Comparison of ENCODE assay signal across 22 cellular contexts in genomic region chr6:35202066-35202546, GRCh38. TPM values are rescaled to one million over a fixed set of nuclear protein-coding genes. Genes with fewer than 3 reads are reported as not detected.
DNase-seq lines count a peak whose midpoint lies in the region; ATAC-seq and TF ChIP-seq lines count a peak whose summit lies in the region.
"Had no signal": no experiment of that assay in that cellular context is flagged by ENCODE, and none has a peak within 500 bp of the region (broad histone marks: within the 10 kb centered on the region; RNA-seq: fewer than 3 reads in every experiment).

No MANE protein-coding gene starts in this region.

- H3K23ac ChIP-seq in IMR-90 (ENCODE audit: low read depth, low read length), result no peak overlapping the region

- no peak for TF ChIP-seq RAD21 in IMR-90 (IDR thresholded peaks at IDR 0.05; ENCODE audit: low read length)

- no CpG with 5 or more reads among the region's 6 CpGs for WGBS in IMR-90 (ENCODE audit: extremely low coverage in 2 of 2, insufficient read length in 1 of 2), 2 experiments

- H2BK20ac ChIP-seq in IMR-90 (ENCODE audit: low read depth, low read length), result no peak overlapping the region

- no peak overlapping the region for H3K18ac ChIP-seq in IMR-90 (ENCODE audit: low read depth, low read length)

- peaks cover 2% of the 10 kb centered on the region; the same call in 1 of the 2 replicates for H3K27me3 ChIP-seq in IMR-90 (ENCODE audit: control insufficient read depth, insufficient read depth, low read length)
- H3K27me3 ChIP-seq: ovary, tibial artery had no signal

- no peaks in the 10 kb centered on the region for H3K36me3 ChIP-seq in IMR-90 (ENCODE audit: control insufficient read depth, insufficient read depth, low read length)
- H3K36me3 ChIP-seq: ovary, sigmoid colon, tibial artery had no signal

- H3K36me3 Mint-ChIP-seq in endothelial cell (ENCODE audit: low read depth, unreplicated experiment), result no peaks in the 10 kb centered on the region
- no peaks in the 10 kb centered on the region for H3K36me3 Mint-ChIP-seq in stimulated activated memory B cell treated with anti-CD40 and anti-IgM and Interleukin-4, amounts not matched to agents 10 μg/mL and 1 μg/mL and 100 μg/mL, for 72 hours
- H3K36me3 Mint-ChIP-seq: activated naive CD4-positive, alpha-beta T cell treated with anti-CD3 and anti-CD28 coated beads, Interleukin-2, amount 50 U/mL, for 72 hours had no signal

- dilution Hi-C loops in IMR-90 (cut with HindIII; ENCODE audit: low sequenced_read_pairs, unreplicated experiment), result no loop called here

- H3K4me1 ChIP-seq in IMR-90 (ENCODE audit: control insufficient read depth, insufficient read depth, low read length), result peaks cover 7% of the 10 kb centered on the region
- H3K4me1 ChIP-seq: tibial artery had no signal

- TF ChIP-seq POLR2A in IMR-90 (IDR thresholded peaks at IDR 0.05; ENCODE audit: low read depth, low read length), result no peak

- no peak overlapping the region for H3K4me3 Mint-ChIP-seq in endothelial cell (ENCODE audit: unreplicated experiment)
- no peak overlapping the region for H3K4me3 Mint-ChIP-seq in stimulated activated memory B cell treated with anti-CD40 and anti-IgM and Interleukin-4, amounts not matched to agents 10 μg/mL and 1 μg/mL and 100 μg/mL, for 72 hours
- H3K4me3 Mint-ChIP-seq: activated CD4-positive, alpha-beta memory T cell treated with anti-CD3 and anti-CD28 coated beads, Interleukin-2, amount 10 ng/mL, durations not matched to agents 7 days and 5 days; activated T-cell treated with anti-CD3 and anti-CD28 coated beads, Interleukin-2, amount 50 U/mL, for 72 hours; CD4-positive, alpha-beta T cell; naive thymus-derived CD4-positive, alpha-beta T cell had no signal

- H3K4me2 ChIP-seq in IMR-90 (ENCODE audit: low read depth, low read length), result no peak overlapping the region

- H3K56ac ChIP-seq in IMR-90 (ENCODE audit: extremely low read depth, insufficient read depth, low read length), result no peak overlapping the region

- no peak overlapping the region for H3K27ac ChIP-seq in IMR-90 (ENCODE audit: insufficient read depth, low read length)
- H3K27ac ChIP-seq: ovary, tibial artery had no signal

- peak overlapping the region; percentile 29; the same call in 1 of the 2 replicates for H2AK5ac ChIP-seq in IMR-90 (ENCODE audit: low read depth, low read length)

- no peaks in the 10 kb centered on the region for H3K9me3 ChIP-seq in IMR-90 (ENCODE audit: control insufficient read depth, insufficient read depth, low read length)
- H3K9me3 ChIP-seq: ovary, sigmoid colon, tibial artery had no signal

- TF ChIP-seq CTCF in IMR-90 (conservative IDR thresholded peaks at IDR 0.05; ENCODE audit: low read depth, low read length) (no peak), endothelial cell (IDR thresholded peaks at IDR 0.05; ENCODE audit: unreplicated experiment) (no peak)

- ATAC-seq in IMR-90 (ENCODE audit: low read depth), result peak; percentile 16; the same call in 1 of the 2 replicates
- ATAC-seq in left cardiac atrium, result peak; percentile 47 to 58
- no peak for ATAC-seq in stimulated activated memory B cell treated with anti-CD40 and anti-IgM and Interleukin-4, amounts not matched to agents 10 μg/mL and 1 μg/mL and 100 μg/mL, for 72 hours
- ATAC-seq: activated naive CD4-positive, alpha-beta T cell treated with anti-CD3 and anti-CD28 coated beads, Interleukin-2, amount 50 U/mL, for 72 hours; activated T-cell treated with anti-CD3 and anti-CD28 coated beads, Interleukin-2, amount 50 U/mL, for 72 hours; naive thymus-derived CD4-positive, alpha-beta T cell had no signal

- H4K8ac ChIP-seq in IMR-90 (ENCODE audit: low read depth in 2 of 2, low read length in 2 of 2), result no peak overlapping the region

- BruUV-seq in IMR-90 (replicated peaks; lab: Mats Ljungman, UMichigan), result no TSS peak

- H3K4me1 Mint-ChIP-seq in endothelial cell (ENCODE audit: unreplicated experiment), result no peaks in the 10 kb centered on the region
- H3K4me1 Mint-ChIP-seq in stimulated activated memory B cell treated with anti-CD40 and anti-IgM and Interleukin-4, amounts not matched to agents 10 μg/mL and 1 μg/mL and 100 μg/mL, for 72 hours, result no peaks in the 10 kb centered on the region
- H3K4me1 Mint-ChIP-seq: activated CD4-positive, alpha-beta memory T cell treated with anti-CD3 and anti-CD28 coated beads, Interleukin-2, amount 10 ng/mL, durations not matched to agents 7 days and 5 days; naive thymus-derived CD4-positive, alpha-beta T cell had no signal

- H4K91ac ChIP-seq in IMR-90 (ENCODE audit: insufficient read depth, low read depth, low read length), result peak overlapping the region; percentile 45; the same call in 1 of the 2 replicates

- CTCF ChIA-PET in IMR-90 (lab: Yijun Ruan, JAX), result no interaction called here

- no peak overlapping the region for H2BK5ac ChIP-seq in IMR-90 (ENCODE audit: low read depth, low read length, poor library complexity, severe bottlenecking)

- in situ Hi-C loops in IMR-90 (cut with MboI; ENCODE audit: low sequenced_read_pairs), result loop anchor here (5.0 to 10.0 kb wide), 2 partner anchors 55 to 217 kb away; no protein-coding TSS in a partner anchor

- POLR2A ChIA-PET in IMR-90 (lab: Charles Lee; ENCODE audit: unreplicated experiment), result no interaction called here

- no peaks in the 10 kb centered on the region for H3K79me1 ChIP-seq in IMR-90 (ENCODE audit: low read depth in 1 of 2, low read length in 2 of 2)

- H3K27ac Mint-ChIP-seq in endothelial cell (ENCODE audit: unreplicated experiment), result no peak overlapping the region
- H3K27ac Mint-ChIP-seq in stimulated activated memory B cell treated with anti-CD40 and anti-IgM and Interleukin-4, amounts not matched to agents 10 μg/mL and 1 μg/mL and 100 μg/mL, for 72 hours, result no peak overlapping the region
- H3K27ac Mint-ChIP-seq: activated CD4-positive, alpha-beta memory T cell treated with anti-CD3 and anti-CD28 coated beads, Interleukin-2, amount 10 ng/mL, durations not matched to agents 7 days and 5 days; activated naive CD4-positive, alpha-beta T cell treated with anti-CD3 and anti-CD28 coated beads, Interleukin-2, amount 50 U/mL, for 72 hours; activated T-cell treated with anti-CD3 and anti-CD28 coated beads, Interleukin-2, amount 50 U/mL, for 72 hours; CD4-positive, alpha-beta T cell; naive thymus-derived CD4-positive, alpha-beta T cell had no signal

- H3K27me3 Mint-ChIP-seq in endothelial cell (ENCODE audit: unreplicated experiment), result peaks cover 5% of the 10 kb centered on the region
- H3K27me3 Mint-ChIP-seq in stimulated activated memory B cell treated with anti-CD40 and anti-IgM and Interleukin-4, amounts not matched to agents 10 μg/mL and 1 μg/mL and 100 μg/mL, for 72 hours, result peaks cover 86% of the 10 kb centered on the region

- peak overlapping the region; percentile 6 for H2AK9ac ChIP-seq in IMR-90 (replicated peaks; ENCODE audit: low read depth, low read length, poor library complexity)

- H3K9ac ChIP-seq in IMR-90 (ENCODE audit: low read depth, low read length), result no peak overlapping the region

- peaks cover 2% of the 10 kb centered on the region; the same call in 1 of the 2 replicates for H3K9me1 ChIP-seq in IMR-90 (ENCODE audit: insufficient read depth, low read length)

- H3K4ac ChIP-seq in IMR-90 (ENCODE audit: low read depth, low read length), result no peak overlapping the region

- H4K5ac ChIP-seq in IMR-90 (ENCODE audit: low read depth, low read length), result no peak overlapping the region

- no peak overlapping the region for H2BK120ac ChIP-seq in IMR-90 (ENCODE audit: low read depth, low read length)

- no peaks in the 10 kb centered on the region for H4K20me1 ChIP-seq in IMR-90 (ENCODE audit: insufficient read depth, low read length)

- H3K9me3 Mint-ChIP-seq in endothelial cell (ENCODE audit: unreplicated experiment), result no peaks in the 10 kb centered on the region
- H3K9me3 Mint-ChIP-seq in stimulated activated memory B cell treated with anti-CD40 and anti-IgM and Interleukin-4, amounts not matched to agents 10 μg/mL and 1 μg/mL and 100 μg/mL, for 72 hours, result no peaks in the 10 kb centered on the region
- H3K9me3 Mint-ChIP-seq: activated CD4-positive, alpha-beta memory T cell treated with anti-CD3 and anti-CD28 coated beads, Interleukin-2, amount 10 ng/mL, durations not matched to agents 7 days and 5 days; activated naive CD4-positive, alpha-beta T cell treated with anti-CD3 and anti-CD28 coated beads, Interleukin-2, amount 50 U/mL, for 72 hours; activated T-cell treated with anti-CD3 and anti-CD28 coated beads, Interleukin-2, amount 50 U/mL, for 72 hours; CD4-positive, alpha-beta T cell had no signal

- peak overlapping the region; percentile 53 for H2AFZ ChIP-seq in IMR-90 (replicated peaks; ENCODE audit: low read length, poor library complexity)

- H3K14ac ChIP-seq in IMR-90 (replicated peaks; ENCODE audit: low read depth, low read length), result no peak overlapping the region

- peak; percentile 50 for DNase-seq in COLO829 (ENCODE audit: low spot score)
- DNase-seq in IMR-90, result no peak
- peak; percentile 9 for DNase-seq in RPMI7951 (ENCODE audit: low read depth)
- DNase-seq in left cardiac atrium, result no peak
- no peak for DNase-seq in endothelial cell (ENCODE audit: low spot score)
- no peak for DNase-seq in T-helper 9 cell
- DNase-seq in stimulated activated CD4-positive, alpha-beta T cell treated with anti-CD3 and anti-CD28 coated beads, Interleukin-4, amount 100 ng/mL, for 24 hours, result no peak
- DNase-seq: activated CD4-positive, alpha-beta memory T cell treated with anti-CD3 and anti-CD28 coated beads, Interleukin-2, amount 10 ng/mL, durations not matched to agents 7 days and 5 days; activated T-cell treated with anti-CD3 and anti-CD28 coated beads, Interleukin-2, amount 50 U/mL, for 72 hours; CD4-positive, alpha-beta T cell; DMS53; naive thymus-derived CD4-positive, alpha-beta T cell; NCI-H1417 treated with DMSO at 0.1 percent for 48 hours; NCI-H446; ovary; SHP77; sigmoid colon; stimulated activated naive CD4-positive, alpha-beta T cell treated with Interleukin-2 at 50 U/mL for 16 hours; T-helper 1 cell; tibial artery had no signal

- no peak overlapping the region for H3K4me3 ChIP-seq in IMR-90 (ENCODE audit: insufficient read depth, low read depth, low read length)
- H3K4me3 ChIP-seq: ovary, sigmoid colon, tibial artery had no signal

- intact Hi-C loops in IMR-90 (cut with micrococcal nuclease) (loop anchor here (5.0 kb wide), 1 partner anchor 35 kb away; no protein-coding TSS in a partner anchor), left cardiac atrium (cut with DNase I) (loop anchor here in 1 of 2 donors (10.0 kb wide), 1 partner anchor 57 kb away; the partner anchor contains the start of gene TCP11)

- no peak overlapping the region for H2BK15ac ChIP-seq in IMR-90 (ENCODE audit: low read depth, low read length)

RNA-seq across cellular contexts. Expression of gene SCUBE3, which starts 11.7 kb away (rescaled TPM):
- total RNA-seq in IMR-90 (2012; rRNA removed), result 19.9 and 21.1 TPM in 2 replicates
- 41.5 and 45.5 TPM in 2 replicates for polyA plus RNA-seq in IMR-90 (2012; rRNA removed)
- 24.2 and 25.6 TPM in 2 replicates for polyA plus RNA-seq in IMR-90 (2012; cell fraction: cytosol; rRNA removed)
- 53.9 and 65.7 TPM in 2 replicates for polyA plus RNA-seq in IMR-90 (2012; cell fraction: nucleus; rRNA removed; ENCODE audit: low replicate concordance)
- 0.10 and 0.24 TPM in 2 replicates for total RNA-seq in RPMI7951 (2014; rRNA removed; shearing (Covaris generic))
- total RNA-seq in left cardiac atrium, result under 1 TPM; 0.13 to 0.44 TPM
- total RNA-seq in endothelial cell (ENCODE audit: unreplicated experiment), result 1.2 TPM
- total RNA-seq: activated CD4-positive, alpha-beta memory T cell treated with anti-CD3 and anti-CD28 coated beads, Interleukin-2, amount 10 ng/mL, durations not matched to agents 7 days and 5 days; CD4-positive, alpha-beta T cell; naive thymus-derived CD4-positive, alpha-beta T cell had no signal

RNA-seq across cellular contexts. Expression of gene ZNF76, which starts 57.4 kb away (rescaled TPM):
- 15.3 and 19.9 TPM in 2 replicates for total RNA-seq in IMR-90 (2012; rRNA removed)
- 21.1 and 22.5 TPM in 2 replicates for polyA plus RNA-seq in IMR-90 (2012; rRNA removed)
- 13.4 and 13.9 TPM in 2 replicates for polyA plus RNA-seq in IMR-90 (2012; cell fraction: cytosol; rRNA removed)
- 87.4 and 150 TPM in 2 replicates for polyA plus RNA-seq in IMR-90 (2012; cell fraction: nucleus; rRNA removed; ENCODE audit: low replicate concordance)
- 12.4 and 12.7 TPM in 2 replicates for total RNA-seq in RPMI7951 (2014; rRNA removed; shearing (Covaris generic))
- total RNA-seq in left cardiac atrium, result 10 to 100 TPM; 24.1 to 26.4 TPM
- 26.4 TPM for total RNA-seq in endothelial cell (ENCODE audit: unreplicated experiment)

Comparison
In these comparisons a context has a peak if more than half of its experiments do, and no peak if none do; other contexts are left out.
1. DNase-seq: peak in COLO829 (single experiment) and RPMI7951 (single experiment); none in IMR-90 (single experiment), left cardiac atrium (single experiment), endothelial cell (single experiment), T-helper 9 cell (single experiment) and stimulated activated CD4-positive, alpha-beta T cell treated with anti-CD3 and anti-CD28 coated beads, Interleukin-4, amount 100 ng/mL, for 24 hours (single experiment).